ENCODE assay signal across 8 cellular contexts in genomic region chr15:65212097-65212496, GRCh38. TPM values are rescaled to one million over a fixed set of nuclear protein-coding genes. Genes with fewer than 3 reads are reported as not detected.
DNase-seq lines count a peak whose midpoint lies in the region; ATAC-seq, FAIRE-seq and TF ChIP-seq lines count a peak whose summit lies in the region.

No MANE protein-coding gene starts in this region.

- H3K4me1 ChIP-seq in Peyer's patch: no peaks in the 10 kb centered on the region
- peaks cover 0 to 7% of the 10 kb centered on the region in 2 donors for H3K4me1 ChIP-seq in breast epithelium
- peaks cover 8 to 29% of the 10 kb centered on the region in 2 donors for H3K4me1 ChIP-seq in gastrocnemius medialis
- H3K4me1 ChIP-seq in esophagus squamous epithelium: peaks cover 6 to 22% (median 12%) of the 10 kb centered on the region in 3 donors

- peak in 4 of 6 experiments; percentile 9 to 25 (median 18) for TF ChIP-seq CTCF in Peyer's patch (IDR thresholded peaks at IDR 0.05)
- no peak for TF ChIP-seq CTCF in breast epithelium (IDR thresholded peaks at IDR 0.05)
- TF ChIP-seq CTCF in gastrocnemius medialis (IDR thresholded peaks at IDR 0.05 in 4 of 5, conservative IDR thresholded peaks at IDR 0.05 in 1 of 5): no peak
- peak in 3 of 6 experiments; percentile 17 to 38 (median 20) for TF ChIP-seq CTCF in esophagus squamous epithelium (IDR thresholded peaks at IDR 0.05)

- in situ Hi-C loops in gastrocnemius medialis (cut with MboI; ENCODE audit: low sequenced_read_pairs in 4 of 4): no loop called here

- ATAC-seq in gastrocnemius medialis: no peak
- ATAC-seq in HG02678 (IDR thresholded peaks at IDR 0.05; ENCODE audit: unreplicated experiment): no peak

- no peak for FAIRE-seq in GM18507 (lab: Jason Lieb, UNC)

- H3K27me3 ChIP-seq in Peyer's patch (no peaks in the 10 kb centered on the region), breast epithelium (no peaks in the 10 kb centered on the region), gastrocnemius medialis (no peaks in the 10 kb centered on the region), esophagus squamous epithelium (no peaks in the 10 kb centered on the region)

- TF ChIP-seq POLR2A in Peyer's patch (IDR thresholded peaks at IDR 0.05): no peak
- no peak for TF ChIP-seq POLR2A in breast epithelium (IDR thresholded peaks at IDR 0.05)
- TF ChIP-seq POLR2A in gastrocnemius medialis (IDR thresholded peaks at IDR 0.05): no peak
- no peak for TF ChIP-seq POLR2A in esophagus squamous epithelium (IDR thresholded peaks at IDR 0.05)

- DNase-seq in GM18507 (ENCODE audit: extremely low spot score, insufficient read length, low read depth) (peak; percentile 20), Peyer's patch (peak in 1 of 3 donors; percentile 22), breast epithelium (ENCODE audit: low spot score in 2 of 2) (no peak), gastrocnemius medialis (no peak), NCI-H128 (lab: John Stamatoyannopoulos, UW; ENCODE audit: unreplicated experiment) (no peak), esophagus squamous epithelium (lab: John Stamatoyannopoulos, UW) (no peak), ecto neural progenitor cell (ENCODE audit: low spot score) (no peak)

- H3K4me3 ChIP-seq in Peyer's patch: no peak overlapping the region
- H3K4me3 ChIP-seq in breast epithelium: no peak overlapping the region
- no peak overlapping the region for H3K4me3 ChIP-seq in gastrocnemius medialis
- no peak overlapping the region for H3K4me3 ChIP-seq in esophagus squamous epithelium

- WGBS in esophagus squamous epithelium, 2 donors: 80% methylated on average over 5 of the region's 5 CpGs; no CpG with 5 or more reads in 1 of the 2 donors

- peak overlapping the region in 1 of 4 donors; percentile 5 for H3K27ac ChIP-seq in Peyer's patch
- H3K27ac ChIP-seq in breast epithelium: peak overlapping the region; percentile 2 to 83
- H3K27ac ChIP-seq in gastrocnemius medialis: peak overlapping the region; percentile 41 to 77 (median 60)
- peak overlapping the region in 2 of 4 donors; percentile 58 to 82 for H3K27ac ChIP-seq in esophagus squamous epithelium

- no peaks in the 10 kb centered on the region for H3K36me3 ChIP-seq in Peyer's patch
- H3K36me3 ChIP-seq in breast epithelium: no peaks in the 10 kb centered on the region
- no peaks in the 10 kb centered on the region for H3K36me3 ChIP-seq in gastrocnemius medialis
- no peaks in the 10 kb centered on the region for H3K36me3 ChIP-seq in esophagus squamous epithelium

- intact Hi-C loops in breast epithelium (cut with DNase I; ENCODE audit: low total_unique reads) (no loop called here), gastrocnemius medialis (cut with DNase I; ENCODE audit: low total_unique reads) (no loop called here), esophagus squamous epithelium (cut with DNase I) (no loop called here)

- H3K9me3 ChIP-seq in Peyer's patch (no peaks in the 10 kb centered on the region), breast epithelium (no peaks in the 10 kb centered on the region), gastrocnemius medialis (no peaks in the 10 kb centered on the region), esophagus squamous epithelium (no peaks in the 10 kb centered on the region)

RNA-seq across cellular contexts. Expression of gene CILP, which starts 0.8 kb away (rescaled TPM):
- total RNA-seq in Peyer's patch (10 to 100 TPM; 14.4 to 26.9 (median 17.8) TPM), breast epithelium (100 to 1,000 TPM in 1 of 3 donors, 10 to 100 TPM in 1, 1 to 10 TPM in 1; 5.2 to 203 (median 24.6) TPM), gastrocnemius medialis (10 to 100 TPM in 3 of 4 donors, 1 to 10 TPM in 1; 5.4 to 49.9 (median 41.6) TPM), esophagus squamous epithelium (10 to 100 TPM in 1 of 4 donors, 1 to 10 TPM in 3; 2.5 to 78.0 (median 5.5) TPM)

RNA-seq across cellular contexts. Expression of gene CLPX, which starts 27.0 kb away (rescaled TPM):
- 10 to 100 TPM; 42.2 to 61.9 (median 53.5) TPM for total RNA-seq in Peyer's patch
- total RNA-seq in breast epithelium: 10 to 100 TPM; 47.5 to 71.9 (median 51.8) TPM
- total RNA-seq in gastrocnemius medialis: 100 to 1,000 TPM in 1 of 4 donors, 10 to 100 TPM in 3; 49.3 to 116 (median 63.3) TPM
- total RNA-seq in esophagus squamous epithelium: 10 to 100 TPM; 51.0 to 57.4 (median 54.1) TPM

Comparison
In these comparisons a context has a peak if more than half of its experiments do, and no peak if none do; other contexts are left out.
1. CTCF ChIP-seq: peak in Peyer's patch (4 of 6); none in breast epithelium (0 of 3) and gastrocnemius medialis (0 of 5).